ENCODE assay signal across 8 cellular contexts in the genomic region with DNA sequence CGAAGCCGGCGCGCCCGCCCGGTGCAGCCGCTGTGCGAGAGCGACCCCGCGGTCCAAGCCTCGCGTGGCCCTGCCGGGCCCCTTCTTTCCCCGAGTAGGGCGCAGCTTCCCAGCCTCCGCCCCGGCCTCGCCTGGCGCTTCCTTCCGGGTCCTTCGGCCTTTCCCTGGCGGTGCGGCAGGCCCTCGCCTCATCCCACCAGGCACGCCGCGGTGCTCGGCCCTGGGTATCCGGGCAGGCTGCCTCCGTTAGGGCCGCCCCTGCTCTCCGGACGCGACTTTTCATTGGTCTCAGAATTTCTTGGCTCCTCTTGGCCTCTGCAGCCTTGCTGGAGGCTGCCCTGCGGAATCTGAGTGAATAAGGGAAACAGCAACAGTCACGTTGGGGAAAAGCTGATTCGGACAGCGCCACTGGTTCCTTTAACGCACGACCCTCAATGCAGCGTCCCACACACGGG. TPM values are rescaled to one million over a fixed set of nuclear protein-coding genes. Genes with fewer than 3 reads are reported as not detected.
DNase-seq lines count a peak whose midpoint lies in the region; ATAC-seq and TF ChIP-seq lines count a peak whose summit lies in the region.

No MANE protein-coding gene starts in this region.

- peaks cover 30% of the 10 kb centered on the region for H3K4me1 Mint-ChIP-seq in activated T-helper 2 cell treated with anti-CD3 and anti-CD28 coated beads, Interferon-gamma antibody, Interleukin-2, Interleukin-4, amounts not matched to agents 10 μg/mL and 5 μg/mL and 100 μg/mL, durations not matched to agents 14 hours and 24 hours and 36 hours (ENCODE audit: low read depth)
- H3K4me1 Mint-ChIP-seq in neural crest cell = peaks cover 40% of the 10 kb centered on the region
- H3K4me1 Mint-ChIP-seq in type B pancreatic cell (ENCODE audit: unreplicated experiment) = peaks cover 32% of the 10 kb centered on the region

- no peaks in the 10 kb centered on the region for H3K27me3 ChIP-seq in foreskin keratinocyte

- H3K27ac ChIP-seq in foreskin keratinocyte = peak overlapping the region; percentile 78

- peak overlapping the region; percentile 88 for H3K4me3 Mint-ChIP-seq in activated T-helper 2 cell treated with anti-CD3 and anti-CD28 coated beads, Interferon-gamma antibody, Interleukin-2, Interleukin-4, amounts not matched to agents 10 μg/mL and 5 μg/mL and 100 μg/mL, durations not matched to agents 14 hours and 24 hours and 36 hours (ENCODE audit: low read depth)
- H3K4me3 Mint-ChIP-seq in neural crest cell (peak overlapping the region; percentile 92), type B pancreatic cell (peak overlapping the region; percentile 92)

- no peaks in the 10 kb centered on the region for H3K9me3 Mint-ChIP-seq in activated T-helper 2 cell treated with anti-CD3 and anti-CD28 coated beads, Interferon-gamma antibody, Interleukin-2, Interleukin-4, amounts not matched to agents 10 μg/mL and 5 μg/mL and 100 μg/mL, durations not matched to agents 14 hours and 24 hours and 36 hours
- H3K9me3 Mint-ChIP-seq in neural crest cell (no peaks in the 10 kb centered on the region), type B pancreatic cell (no peaks in the 10 kb centered on the region)

- no peaks in the 10 kb centered on the region for H3K4me1 ChIP-seq in foreskin keratinocyte

- H3K4me3 ChIP-seq in AG09309 (ENCODE audit: control insufficient read depth, low read depth, low read length) = peak overlapping the region; percentile 62

- no peaks in the 10 kb centered on the region for H3K27me3 Mint-ChIP-seq in activated T-helper 2 cell treated with anti-CD3 and anti-CD28 coated beads, Interferon-gamma antibody, Interleukin-2, Interleukin-4, amounts not matched to agents 10 μg/mL and 5 μg/mL and 100 μg/mL, durations not matched to agents 14 hours and 24 hours and 36 hours (ENCODE audit: low read depth)
- H3K27me3 Mint-ChIP-seq in neural crest cell (ENCODE audit: low read depth) (no peaks in the 10 kb centered on the region), type B pancreatic cell (no peaks in the 10 kb centered on the region)

- no peak for TF ChIP-seq CTCF in AG09309 (IDR thresholded peaks at IDR 0.05; ENCODE audit: control insufficient read depth, insufficient read depth, low read depth, low read length, missing control alignments)
- no peak for TF ChIP-seq CTCF in foreskin keratinocyte (conservative IDR thresholded peaks at IDR 0.05)
- no peak for TF ChIP-seq CTCF in neural crest cell (conservative IDR thresholded peaks at IDR 0.05)
- TF ChIP-seq CTCF in type B pancreatic cell (conservative IDR thresholded peaks at IDR 0.05) = no peak

- peak overlapping the region; percentile 91 for H3K27ac Mint-ChIP-seq in activated T-helper 2 cell treated with anti-CD3 and anti-CD28 coated beads, Interferon-gamma antibody, Interleukin-2, Interleukin-4, amounts not matched to agents 10 μg/mL and 5 μg/mL and 100 μg/mL, durations not matched to agents 14 hours and 24 hours and 36 hours
- H3K27ac Mint-ChIP-seq in neural crest cell (ENCODE audit: unreplicated experiment) (peak overlapping the region; percentile 83), type B pancreatic cell (peak overlapping the region; percentile 95)

- ATAC-seq in GM18511 (IDR thresholded peaks at IDR 0.05; ENCODE audit: unreplicated experiment) (peak; percentile 37), HG02973 (IDR thresholded peaks at IDR 0.05; ENCODE audit: unreplicated experiment) (peak; percentile 27), foreskin keratinocyte (peak; percentile 55)

- intact Hi-C loops in activated T-helper 2 cell treated with anti-CD3 and anti-CD28 coated beads, Interferon-gamma antibody, Interleukin-2, Interleukin-4, amounts not matched to agents 10 μg/mL and 5 μg/mL and 100 μg/mL, durations not matched to agents 14 hours and 24 hours and 36 hours (cut with micrococcal nuclease) = loop anchor here (1.0 to 5.0 kb wide), 6 partner anchors 39 to 365 kb away; a partner anchor contains a TSS

- peaks cover 17% of the 10 kb centered on the region for H3K36me3 Mint-ChIP-seq in activated T-helper 2 cell treated with anti-CD3 and anti-CD28 coated beads, Interferon-gamma antibody, Interleukin-2, Interleukin-4, amounts not matched to agents 10 μg/mL and 5 μg/mL and 100 μg/mL, durations not matched to agents 14 hours and 24 hours and 36 hours (ENCODE audit: low read depth)
- H3K36me3 Mint-ChIP-seq in neural crest cell (ENCODE audit: low read depth) (peaks cover 2% of the 10 kb centered on the region), type B pancreatic cell (no peaks in the 10 kb centered on the region)

- peak; percentile 52 for DNase-seq in AG09309 (ENCODE audit: low read depth)
- DNase-seq in NCI-H526 treated with DMSO at 0.1 percent for 48 hours (lab: John Stamatoyannopoulos, UW) = peak; percentile 23
- peak; percentile 47 for DNase-seq in activated T-helper 2 cell treated with anti-CD3 and anti-CD28 coated beads, Interferon-gamma antibody, Interleukin-2, Interleukin-4, amounts not matched to agents 10 μg/mL and 5 μg/mL and 100 μg/mL, durations not matched to agents 14 hours and 24 hours and 36 hours (ENCODE audit: low spot score)
- peak; percentile 43 to 53 for DNase-seq in foreskin keratinocyte
- DNase-seq in neural crest cell (ENCODE audit: low read depth, low spot score) = peak; percentile 50
- peak; percentile 82 for DNase-seq in type B pancreatic cell (ENCODE audit: extremely low spot score, unreplicated experiment)

RNA-seq across cellular contexts. Expression of a gene that starts 0.4 kb away (rescaled TPM):
- total RNA-seq in activated T-helper 2 cell treated with anti-CD3 and anti-CD28 coated beads, Interferon-gamma antibody, Interleukin-2, Interleukin-4, amounts not matched to agents 10 μg/mL and 5 μg/mL and 100 μg/mL, durations not matched to agents 14 hours and 24 hours and 36 hours = 23.3 and 23.5 TPM in 2 replicates
- total RNA-seq in foreskin keratinocyte = 6.5 and 7.4 TPM in 2 replicates
- polyA plus RNA-seq in foreskin keratinocyte = 2.6 and 3.3 TPM in 2 replicates
- 22.8 and 24.0 TPM in 2 replicates for total RNA-seq in neural crest cell
- total RNA-seq in type B pancreatic cell (ENCODE audit: low replicate concordance) = 30.5 and 32.4 TPM in 2 replicates

RNA-seq across cellular contexts. Expression of a gene that starts 57.7 kb away (rescaled TPM):
- 59.2 and 62.8 TPM in 2 replicates for total RNA-seq in activated T-helper 2 cell treated with anti-CD3 and anti-CD28 coated beads, Interferon-gamma antibody, Interleukin-2, Interleukin-4, amounts not matched to agents 10 μg/mL and 5 μg/mL and 100 μg/mL, durations not matched to agents 14 hours and 24 hours and 36 hours
- total RNA-seq in foreskin keratinocyte = 80.6 and 86.1 TPM in 2 replicates
- polyA plus RNA-seq in foreskin keratinocyte = 61.4 and 70.2 TPM in 2 replicates
- 72.1 and 74.0 TPM in 2 replicates for total RNA-seq in neural crest cell
- 81.5 and 98.7 TPM in 2 replicates for total RNA-seq in type B pancreatic cell (ENCODE audit: low replicate concordance)

RNA-seq across cellular contexts. Expression of a gene that starts 58.8 kb away (rescaled TPM):
- not detected in 2 replicates for total RNA-seq in activated T-helper 2 cell treated with anti-CD3 and anti-CD28 coated beads, Interferon-gamma antibody, Interleukin-2, Interleukin-4, amounts not matched to agents 10 μg/mL and 5 μg/mL and 100 μg/mL, durations not matched to agents 14 hours and 24 hours and 36 hours
- total RNA-seq in foreskin keratinocyte (not detected in 2 replicates), neural crest cell (not detected in 2 replicates), type B pancreatic cell (ENCODE audit: low replicate concordance) (not detected in 2 replicates)
- not detected in 2 replicates for polyA plus RNA-seq in foreskin keratinocyte

Comparison
In these comparisons a context has a peak if more than half of its experiments do, and no peak if none do; other contexts are left out.
1. Peak in every context shown above with its lines: DNase-seq, ATAC-seq, H3K4me3 ChIP-seq and H3K27ac ChIP-seq.
2. DNase-seq: peak in every context shown above with its lines; median percentile 82 in type B pancreatic cell; 52 in AG09309; 50 in neural crest cell; 48 in foreskin keratinocyte; 47 in activated T-helper 2 cell treated with anti-CD3 and anti-CD28 coated beads, Interferon-gamma antibody, Interleukin-2, Interleukin-4, amounts not matched to agents 10 μg/mL and 5 μg/mL and 100 μg/mL, durations not matched to agents 14 hours and 24 hours and 36 hours; 23 in NCI-H526 treated with DMSO at 0.1 percent for 48 hours.